ENCODE assay signal across 17 cellular contexts in genomic region chr3:188558343-188559068, GRCh38.
DNase-seq lines count a peak whose midpoint lies in the region; ATAC-seq, FAIRE-seq and TF ChIP-seq lines count a peak whose summit lies in the region.
"Had no signal": no experiment of that assay in that cellular context is flagged by ENCODE, and none has a peak within 500 bp of the region (broad histone marks: within the 10 kb centered on the region; RNA-seq: fewer than 3 reads in every experiment).

No MANE protein-coding gene starts in this region.

- peak; percentile 9 for ATAC-seq in omental fat pad (ENCODE audit: low FRiP score)
- ATAC-seq in GM18858 (IDR thresholded peaks at IDR 0.05; ENCODE audit: unreplicated experiment): no peak
- ATAC-seq: GM23338, psoas muscle had no signal

- H3K9me3 Mint-ChIP-seq in CD14-positive monocyte: no peaks in the 10 kb centered on the region
- H3K9me3 Mint-ChIP-seq: activated B cell treated with CpG ODN at 0.5 μM for 24 hours; CD4-positive, alpha-beta memory T cell; GM23338 had no signal

- H4K20me1 ChIP-seq in endothelial cell of umbilical vein (replicated peaks; ENCODE audit: control insufficient read depth, extremely low read depth, insufficient read depth, low read length): no peaks in the 10 kb centered on the region

- no peaks in the 10 kb centered on the region for H3K9me1 ChIP-seq in endothelial cell of umbilical vein (replicated peaks; ENCODE audit: control insufficient read depth, extremely low read depth, insufficient read depth, low read length)

- TF ChIP-seq CTCF in CD14-positive monocyte (IDR thresholded peaks at IDR 0.05): no peak
- TF ChIP-seq CTCF in endothelial cell of umbilical vein (IDR thresholded peaks at IDR 0.05; ENCODE audit: extremely low read depth in 1 of 2, insufficient read depth in 1 of 2, low read depth in 1 of 2, low read length in 2 of 2): no peak
- TF ChIP-seq CTCF in omental fat pad (IDR thresholded peaks at IDR 0.05): no peak

- H3K4me2 ChIP-seq in endothelial cell of umbilical vein (ENCODE audit: insufficient read depth, low read length): peak overlapping the region; percentile 54
- H3K4me2 ChIP-seq: GM23338 had no signal

- H2AFZ ChIP-seq in endothelial cell of umbilical vein (ENCODE audit: low read depth, low read length): no peak overlapping the region
- H2AFZ ChIP-seq: GM23338 had no signal

- dilution Hi-C loops in endothelial cell of umbilical vein (cut with MboI; ENCODE audit: extremely low pct_ligation_motif_present, low sequenced_read_pairs): no loop called here

- peak overlapping the region in 4 of 7 donors; percentile 7 to 82 (median 34) for H3K27ac Mint-ChIP-seq in CD14-positive monocyte
- H3K27ac Mint-ChIP-seq: activated B cell treated with CpG ODN at 0.5 μM for 24 hours, GM23338 had no signal

- H3K4me1 Mint-ChIP-seq in CD14-positive monocyte: peaks cover 38% of the 10 kb centered on the region
- H3K4me1 Mint-ChIP-seq: GM23338 had no signal

- intact Hi-C loops in CD14-positive monocyte (cut with micrococcal nuclease): no loop called here
- intact Hi-C loops in endothelial cell of umbilical vein (cut with micrococcal nuclease): loop anchor here (5.0 kb wide), 1 partner anchor 189 kb away; no protein-coding TSS in a partner anchor

- H3K27me3 Mint-ChIP-seq in CD14-positive monocyte (ENCODE audit: low read depth in 3 of 3): no peaks in the 10 kb centered on the region
- H3K27me3 Mint-ChIP-seq: activated B cell treated with CpG ODN at 0.5 μM for 24 hours; CD4-positive, alpha-beta memory T cell had no signal

- H3K27me3 ChIP-seq in endothelial cell of umbilical vein (ENCODE audit: control insufficient read depth in 2 of 2, insufficient read depth in 2 of 2, low read length in 2 of 2): no peaks in the 10 kb centered on the region

- TF ChIP-seq POLR2A in endothelial cell of umbilical vein (IDR thresholded peaks at IDR 0.05; ENCODE audit: low read depth, low read length): no peak

- H3K27ac ChIP-seq in endothelial cell of umbilical vein (ENCODE audit: insufficient read depth, low read depth, low read length): peak overlapping the region; percentile 69
- H3K27ac ChIP-seq: coronary artery had no signal

- H3K4me3 ChIP-seq in endothelial cell of umbilical vein (replicated peaks in 1 of 3; ENCODE audit: insufficient read depth in 1 of 3, low read depth in 1 of 3, low read length in 3 of 3): no peak overlapping the region
- H3K4me3 ChIP-seq: coronary artery, GM23338, psoas muscle had no signal

- peaks cover 25% of the 10 kb centered on the region for H3K4me1 ChIP-seq in endothelial cell of umbilical vein (ENCODE audit: control insufficient read depth, extremely low read depth, insufficient read depth, low read length)

- no peaks in the 10 kb centered on the region for H3K79me2 ChIP-seq in endothelial cell of umbilical vein (ENCODE audit: control insufficient read depth, insufficient read depth, low read length)

- no peaks in the 10 kb centered on the region for H3K9me3 ChIP-seq in endothelial cell of umbilical vein (replicated peaks; ENCODE audit: control insufficient read depth, insufficient read depth, low read length)
- H3K9me3 ChIP-seq: psoas muscle had no signal

- H3K36me3 Mint-ChIP-seq in CD14-positive monocyte: peaks cover 0 to 2% of the 10 kb centered on the region in 2 donors

- BruUV-seq in endothelial cell of umbilical vein (replicated peaks; lab: Mats Ljungman, UMichigan): no TSS peak

- DNase-seq in CD14-positive monocyte (ENCODE audit: low spot score) (no peak), KBM-7 (peak; percentile 32), endothelial cell of umbilical vein (ENCODE audit: low read depth, low spot score) (peak; percentile 64), omental fat pad (ENCODE audit: low spot score) (no peak), middle frontal gyrus (ENCODE audit: extremely low spot score, low spot score) (no peak), NCI-H2227 (lab: John Stamatoyannopoulos, UW; ENCODE audit: unreplicated experiment) (no peak), NCI-H146 treated with DMSO at 0.1 percent for 48 hours (lab: John Stamatoyannopoulos, UW; ENCODE audit: unreplicated experiment) (no peak)
- DNase-seq: activated B cell treated with CpG ODN at 0.5 μM for 24 hours; amniotic stem cell; CD4-positive, alpha-beta memory T cell; islet precursor cell; NCI-H1417 treated with DMSO at 0.1 percent for 48 hours; NCI-H510A; psoas muscle had no signal

- FAIRE-seq in endothelial cell of umbilical vein (lab: Jason Lieb, UNC): peak; percentile 21

- no peaks in the 10 kb centered on the region for H3K36me3 ChIP-seq in endothelial cell of umbilical vein (ENCODE audit: control insufficient read depth in 2 of 2, extremely low read depth in 1 of 2, insufficient read depth in 2 of 2, low read length in 2 of 2)

- POLR2A ChIA-PET in endothelial cell of umbilical vein (lab: Charles Lee): interaction anchor here (0.5 kb wide), 1 partner anchor 51 kb away, joined by 4 read pairs; no protein-coding TSS in a partner anchor

- CTCF ChIA-PET in endothelial cell of umbilical vein (lab: Charles Lee): interaction anchor here (0.9 to 2.1 kb wide), 6 partner anchors 12 to 817 kb away, joined by 3 to 9 read pairs (median 4); no protein-coding TSS in a partner anchor

- H3K9ac ChIP-seq in endothelial cell of umbilical vein (replicated peaks; ENCODE audit: extremely low read depth, insufficient read depth, low read length): no peak overlapping the region

- in situ Hi-C loops in KBM-7 (cut with MboI; ENCODE audit: low pct_unique_long_range_greater_than_20kb, low sequenced_read_pairs): no loop called here

- H3K4me3 Mint-ChIP-seq in CD14-positive monocyte: no peak overlapping the region
- H3K4me3 Mint-ChIP-seq: activated B cell treated with CpG ODN at 0.5 μM for 24 hours; CD4-positive, alpha-beta memory T cell; GM23338 had no signal

TF ChIP-seq in endothelial cell of umbilical vein, 7 proteins besides CTCF, POLR2A, EP300 and RAD21:
- TF ChIP-seq GATA2 (IDR thresholded peaks at IDR 0.05; ENCODE audit: insufficient read depth, insufficient read length, low read depth, low read length) (peak; percentile 54), EZH2 (IDR thresholded peaks at IDR 0.05; ENCODE audit: borderline replicate concordance, low read depth, low read length, severe bottlenecking) (no peak), POLR2AphosphoS5 (IDR thresholded peaks at IDR 0.05; ENCODE audit: insufficient read depth, low read depth, low read length) (peak; percentile 43), FOS (IDR thresholded peaks at IDR 0.05; ENCODE audit: borderline replicate concordance, insufficient read depth, low read length) (peak; percentile 51), JUN (IDR thresholded peaks at IDR 0.05; ENCODE audit: borderline replicate concordance, insufficient read depth, insufficient read length, low read depth) (peak; percentile 36)
TF ChIP-seq in endothelial cell of umbilical vein: peak in this region for 4.

Comparison
In these comparisons a context has a peak if more than half of its experiments do, and no peak if none do; other contexts are left out.
1. DNase-seq: peak in KBM-7 (single experiment) and endothelial cell of umbilical vein (single experiment); none in CD14-positive monocyte (single experiment), omental fat pad (single experiment), middle frontal gyrus (single experiment), NCI-H2227 (single experiment) and NCI-H146 treated with DMSO at 0.1 percent for 48 hours (single experiment).